ENCODE assay signal across 8 cellular contexts in genomic region chr20:41692479-41693135, GRCh38.
DNase-seq lines count a peak whose midpoint lies in the region; ATAC-seq and TF ChIP-seq lines count a peak whose summit lies in the region.

No MANE protein-coding gene starts in this region.

- H3K27me3 ChIP-seq in HUES64 (ENCODE audit: insufficient read depth, low read length) = no peaks in the 10 kb centered on the region

- WGBS in HUES64 = 10% methylated on average over 29 of the region's 29 CpGs

- peak overlapping the region; percentile 92 for H3K4me3 Mint-ChIP-seq in nephron progenitor cell
- H3K4me3 Mint-ChIP-seq in stimulated activated naive CD8-positive, alpha-beta T cell treated with anti-CD3 and anti-CD28 coated beads, Interleukin-15, Interleukin-2, amounts not matched to agents 100 ng/mL and 50 ng/mL, for 24 hours = peak overlapping the region; percentile 91

- H3K4me1 Mint-ChIP-seq in nephron progenitor cell = peaks cover 7% of the 10 kb centered on the region
- peaks cover 13% of the 10 kb centered on the region for H3K4me1 Mint-ChIP-seq in stimulated activated naive CD8-positive, alpha-beta T cell treated with anti-CD3 and anti-CD28 coated beads, Interleukin-15, Interleukin-2, amounts not matched to agents 100 ng/mL and 50 ng/mL, for 24 hours (ENCODE audit: low read depth)

- H3K36me3 Mint-ChIP-seq in nephron progenitor cell (ENCODE audit: low read depth) = no peaks in the 10 kb centered on the region
- no peaks in the 10 kb centered on the region for H3K36me3 Mint-ChIP-seq in stimulated activated naive CD8-positive, alpha-beta T cell treated with anti-CD3 and anti-CD28 coated beads, Interleukin-15, Interleukin-2, amounts not matched to agents 100 ng/mL and 50 ng/mL, for 24 hours (ENCODE audit: low read depth)

- H3K9me3 ChIP-seq in HUES64 (ENCODE audit: insufficient read depth, low read depth, low read length) = no peaks in the 10 kb centered on the region

- H3K27me3 Mint-ChIP-seq in nephron progenitor cell (ENCODE audit: low read depth, poor library complexity) = peaks cover 26% of the 10 kb centered on the region
- peaks cover under 1% of the 10 kb centered on the region for H3K27me3 Mint-ChIP-seq in stimulated activated naive CD8-positive, alpha-beta T cell treated with anti-CD3 and anti-CD28 coated beads, Interleukin-15, Interleukin-2, amounts not matched to agents 100 ng/mL and 50 ng/mL, for 24 hours

- peak overlapping the region; percentile 71 for H3K4me3 ChIP-seq in HUES64 (ENCODE audit: low read length)
- H3K4me3 ChIP-seq in fibroblast of villous mesenchyme (ENCODE audit: low read depth, low read length) = peak overlapping the region; percentile 83

- ATAC-seq in GM21447 (IDR thresholded peaks at IDR 0.05; ENCODE audit: unreplicated experiment) = peak; percentile 44

- peak overlapping the region; percentile 87 for H3K27ac ChIP-seq in HUES64 (ENCODE audit: low read depth, low read length)

- peak overlapping the region; percentile 78 for H3K27ac Mint-ChIP-seq in nephron progenitor cell
- H3K27ac Mint-ChIP-seq in stimulated activated naive CD8-positive, alpha-beta T cell treated with anti-CD3 and anti-CD28 coated beads, Interleukin-15, Interleukin-2, amounts not matched to agents 100 ng/mL and 50 ng/mL, for 24 hours = peak overlapping the region; percentile 95

- no peak for TF ChIP-seq CTCF in fibroblast of villous mesenchyme (IDR thresholded peaks at IDR 0.05; ENCODE audit: insufficient read depth, low read depth, low read length)
- no peak for TF ChIP-seq CTCF in nephron progenitor cell (IDR thresholded peaks at IDR 0.05)

- peak; percentile 82 for DNase-seq in COR-L47 (lab: John Stamatoyannopoulos, UW)
- DNase-seq in RPMI8226 = peak; percentile 83
- DNase-seq in activated effector memory CD4-positive, alpha-beta T cell treated with anti-CD3 and anti-CD28 coated beads, Interleukin-2, amount 50 U/mL, for 16 hours = peak; percentile 90
- peak; percentile 54 for DNase-seq in fibroblast of villous mesenchyme (ENCODE audit: low read depth)
- DNase-seq in nephron progenitor cell = peak; percentile 68

- peak overlapping the region; percentile 78 for H3K9ac ChIP-seq in HUES64 (ENCODE audit: low read depth, low read length)

- no peaks in the 10 kb centered on the region for H3K36me3 ChIP-seq in HUES64 (ENCODE audit: insufficient read depth, low read length)

- no peaks in the 10 kb centered on the region for H3K9me3 Mint-ChIP-seq in nephron progenitor cell
- H3K9me3 Mint-ChIP-seq in stimulated activated naive CD8-positive, alpha-beta T cell treated with anti-CD3 and anti-CD28 coated beads, Interleukin-15, Interleukin-2, amounts not matched to agents 100 ng/mL and 50 ng/mL, for 24 hours = no peaks in the 10 kb centered on the region

- peaks cover 11% of the 10 kb centered on the region for H3K4me1 ChIP-seq in HUES64 (ENCODE audit: insufficient read depth, low read length)

Comparison
In these comparisons a context has a peak if more than half of its experiments do, and no peak if none do; other contexts are left out.
1. Peak in every context shown above with its lines: DNase-seq, ATAC-seq, H3K4me3 ChIP-seq and H3K27ac ChIP-seq.